Comparison of ENCODE assay signal across 25 cellular contexts in genomic region chr10:27663611-27664010, GRCh38.
"Had no signal": no experiment of that assay in that cellular context is flagged by ENCODE, and none has a peak within 500 bp of the region (broad histone marks: within the 10 kb centered on the region; RNA-seq: fewer than 3 reads in every experiment).

No MANE protein-coding gene starts in this region.

- H3K4me3 ChIP-seq: heart right ventricle, lower lobe of right lung, sigmoid colon, smooth muscle cell, testis, uterus had no signal

- H3K9me3 Mint-ChIP-seq: activated naive CD4-positive, alpha-beta T cell treated with anti-CD3 and anti-CD28 coated beads, Interleukin-2, amount 50 U/mL, for 72 hours; activated T-cell treated with anti-CD3 and anti-CD28 coated beads, Interleukin-2, amount 50 U/mL, for 24 hours; activated T-helper 17 cell treated with anti-CD3 and anti-CD28 coated beads, Interleukin-2, amount 50 U/mL, for 72 hours had no signal

- H3K36me3 Mint-ChIP-seq: activated naive CD4-positive, alpha-beta T cell treated with anti-CD3 and anti-CD28 coated beads, Interleukin-2, amount 50 U/mL, for 72 hours; naive B cell; WTC11 had no signal

- DNase-seq: activated CD4-positive, alpha-beta T cell treated with anti-CD3 and anti-CD28 coated beads, Interleukin-2, amount 50 U/mL, for 4 hours; activated CD8-positive, alpha-beta memory T cell treated with anti-CD3 and anti-CD28 coated beads for 24 hours; activated CD8-positive, alpha-beta memory T cell treated with anti-CD3 and anti-CD28 coated beads, Interleukin-2, amount 50 U/mL, for 4 hours; activated T-cell treated with anti-CD3 and anti-CD28 coated beads, Interleukin-2, amount 50 U/mL, for 24 hours; central memory CD4-positive, alpha-beta T cell; endodermal cell; heart right ventricle; lower lobe of right lung; naive B cell; nucleus accumbens; sigmoid colon; stimulated activated CD4-positive, alpha-beta T cell treated with anti-CD3 and anti-CD28 coated beads, Interleukin-15, amount 100 ng/mL, for 24 hours; stimulated activated CD8-positive, alpha-beta memory T cell treated with anti-CD3 and anti-CD28 coated beads, Interleukin-4, amount 100 ng/mL, for 48 hours; stimulated activated naive CD4-positive, alpha-beta T cell; T1000; testis; trophoblast cell; uterus had no signal

- H3K4me1 ChIP-seq: lower lobe of right lung, sigmoid colon, testis, uterus had no signal

- H3K27ac Mint-ChIP-seq: activated naive CD4-positive, alpha-beta T cell treated with anti-CD3 and anti-CD28 coated beads, Interleukin-2, amount 50 U/mL, for 72 hours; activated T-cell treated with anti-CD3 and anti-CD28 coated beads, Interleukin-2, amount 50 U/mL, for 24 hours; activated T-helper 17 cell treated with anti-CD3 and anti-CD28 coated beads, Interleukin-2, amount 50 U/mL, for 72 hours; endodermal cell; WTC11 had no signal

- H3K4me1 Mint-ChIP-seq: activated T-helper 17 cell treated with anti-CD3 and anti-CD28 coated beads, Interleukin-2, amount 50 U/mL, for 72 hours; naive B cell had no signal

- H3K27ac ChIP-seq: lower lobe of right lung, sigmoid colon, testis, uterus had no signal

- H3K9me3 ChIP-seq: heart right ventricle, lower lobe of right lung, sigmoid colon, testis, uterus had no signal

- H3K4me3 Mint-ChIP-seq: activated T-cell treated with anti-CD3 and anti-CD28 coated beads, Interleukin-2, amount 50 U/mL, for 24 hours; activated T-helper 17 cell treated with anti-CD3 and anti-CD28 coated beads, Interleukin-2, amount 50 U/mL, for 72 hours; endodermal cell; naive B cell; WTC11 had no signal

- H3K36me3 ChIP-seq: heart right ventricle, lower lobe of right lung, sigmoid colon, uterus had no signal

- FAIRE-seq: astrocyte, colon, keratinocyte had no signal
